In genomic region chr4:140406292-140406691, GRCh38 we compare ENCODE assay signal across 31 cellular contexts. TPM values are rescaled to one million over a fixed set of nuclear protein-coding genes. Genes with fewer than 3 reads are reported as not detected.
"Had no signal": no experiment of that assay in that cellular context is flagged by ENCODE, and none has a peak within 500 bp of the region (broad histone marks: within the 10 kb centered on the region; RNA-seq: fewer than 3 reads in every experiment).

No MANE protein-coding gene starts in this region.

- H3K4me3 Mint-ChIP-seq: activated CD8-positive, alpha-beta T cell treated with anti-CD3 and anti-CD28 coated beads for 36 hours; activated naive CD4-positive, alpha-beta T cell treated with anti-CD3 and anti-CD28 coated beads, Interleukin-2, amount 10 ng/mL, durations not matched to agents 7 days and 5 days; activated T-helper 1 cell treated with anti-CD3 and anti-CD28 coated beads, Interleukin-12 subunit alpha, Interleukin-12 subunit beta, Interleukin-2, Interleukin-4 antibody, amounts not matched to agents 30 ng/mL and 10 ng/mL and 1 ng/mL, durations not matched to agents 14 hours and 24 hours and 36 hours; central memory CD8-positive, alpha-beta T cell; dendritic cell treated with granulocyte-macrophage colony-stimulating factor and Interleukin-4, amounts not matched to agents 40 ng/mL and 50 ng/mL, for 4 days; endodermal cell had no signal

- H3K27me3 ChIP-seq: brain microvascular endothelial cell, dorsolateral prefrontal cortex, gastrocnemius medialis, heart left ventricle had no signal

- H3K4me1 Mint-ChIP-seq: activated naive CD4-positive, alpha-beta T cell treated with anti-CD3 and anti-CD28 coated beads, Interleukin-2, amount 10 ng/mL, durations not matched to agents 7 days and 5 days; central memory CD8-positive, alpha-beta T cell had no signal

- H3K36me3 Mint-ChIP-seq: activated naive CD4-positive, alpha-beta T cell treated with anti-CD3 and anti-CD28 coated beads, Interleukin-2, amount 10 ng/mL, durations not matched to agents 7 days and 5 days; activated naive CD4-positive, alpha-beta T cell treated with anti-CD3 and anti-CD28 coated beads, Interleukin-2, amount 50 U/mL, for 72 hours had no signal

- DNase-seq: activated CD4-positive, alpha-beta T cell treated with anti-CD3 and anti-CD28 coated beads for 4 hours; activated CD4-positive, alpha-beta T cell treated with anti-CD3 and anti-CD28 coated beads, Interleukin-2, amount 50 U/mL, for 1 hour; activated CD4-positive, alpha-beta T cell treated with anti-CD3 and anti-CD28 coated beads, Interleukin-2, amount 50 U/mL, for 48 hours; activated CD4-positive, CD25-positive, alpha-beta regulatory T cell; activated CD4-positive, CD25-positive, alpha-beta regulatory T cell treated with anti-CD3 and anti-CD28 coated beads, Interleukin-2, amount 50 U/mL, for 72 hours; activated CD8-positive, alpha-beta memory T cell treated with anti-CD3 and anti-CD28 coated beads for 24 hours; activated CD8-positive, alpha-beta T cell treated with anti-CD3 and anti-CD28 coated beads for 36 hours; activated gamma-delta T cell; activated naive CD4-positive, alpha-beta T cell; activated naive CD4-positive, alpha-beta T cell treated with anti-CD3 and anti-CD28 coated beads, Interleukin-2, amount 10 ng/mL, durations not matched to agents 7 days and 5 days; activated T-cell treated with anti-CD3 and anti-CD28 coated beads, Interleukin-2, amount 50 U/mL, for 1 hour; amniotic stem cell; anterior cingulate cortex; brain microvascular endothelial cell; dorsolateral prefrontal cortex; effector memory CD4-positive, alpha-beta T cell; endodermal cell; foreskin keratinocyte; gastrocnemius medialis; glutamatergic neuron; heart left ventricle; T-helper 2 cell had no signal

- H3K4me1 ChIP-seq: foreskin keratinocyte, gastrocnemius medialis, heart left ventricle had no signal

- FAIRE-seq: astrocyte, bronchial epithelial cell had no signal

- H3K9me3 ChIP-seq: gastrocnemius medialis, heart left ventricle had no signal

- H3K36me3 ChIP-seq: brain microvascular endothelial cell, gastrocnemius medialis had no signal

- H3K4me3 ChIP-seq: coronary artery, dorsolateral prefrontal cortex, gastrocnemius medialis, heart left ventricle had no signal

- ATAC-seq: activated CD8-positive, alpha-beta T cell treated with anti-CD3 and anti-CD28 coated beads for 36 hours; esophagus mucosa; foreskin keratinocyte; gastrocnemius medialis; heart left ventricle had no signal

- H3K27ac ChIP-seq: brain microvascular endothelial cell, coronary artery, dorsolateral prefrontal cortex, foreskin keratinocyte, gastrocnemius medialis, heart left ventricle had no signal

- H3K9me3 Mint-ChIP-seq: activated CD8-positive, alpha-beta T cell treated with anti-CD3 and anti-CD28 coated beads for 36 hours; activated naive CD4-positive, alpha-beta T cell treated with anti-CD3 and anti-CD28 coated beads, Interleukin-2, amount 10 ng/mL, durations not matched to agents 7 days and 5 days; activated naive CD4-positive, alpha-beta T cell treated with anti-CD3 and anti-CD28 coated beads, Interleukin-2, amount 50 U/mL, for 72 hours; activated T-helper 1 cell treated with anti-CD3 and anti-CD28 coated beads, Interleukin-12 subunit alpha, Interleukin-12 subunit beta, Interleukin-2, Interleukin-4 antibody, amounts not matched to agents 30 ng/mL and 10 ng/mL and 1 ng/mL, durations not matched to agents 14 hours and 24 hours and 36 hours; central memory CD8-positive, alpha-beta T cell; dendritic cell treated with granulocyte-macrophage colony-stimulating factor and Interleukin-4, amounts not matched to agents 40 ng/mL and 50 ng/mL, for 4 days; endodermal cell had no signal

- H3K27me3 Mint-ChIP-seq: dendritic cell treated with granulocyte-macrophage colony-stimulating factor and Interleukin-4, amounts not matched to agents 40 ng/mL and 50 ng/mL, for 4 days had no signal

RNA-seq across cellular contexts. Expression of gene CLGN, which starts 21.2 kb away (rescaled TPM):
- total RNA-seq: activated naive CD4-positive, alpha-beta T cell treated with anti-CD3 and anti-CD28 coated beads, Interleukin-2, amount 50 U/mL, for 72 hours; activated T-helper 1 cell treated with anti-CD3 and anti-CD28 coated beads, Interleukin-12 subunit alpha, Interleukin-12 subunit beta, Interleukin-2, Interleukin-4 antibody, amounts not matched to agents 30 ng/mL and 10 ng/mL and 1 ng/mL, durations not matched to agents 14 hours and 24 hours and 36 hours; foreskin keratinocyte; T-helper 1 cell treated with Interleukin-12 subunit alpha and Interleukin-12 subunit beta and Interleukin-4 antibody, amounts not matched to agents 30 ng/mL and 1 ng/mL, for 36 hours had no signal
